In the genomic region with DNA sequence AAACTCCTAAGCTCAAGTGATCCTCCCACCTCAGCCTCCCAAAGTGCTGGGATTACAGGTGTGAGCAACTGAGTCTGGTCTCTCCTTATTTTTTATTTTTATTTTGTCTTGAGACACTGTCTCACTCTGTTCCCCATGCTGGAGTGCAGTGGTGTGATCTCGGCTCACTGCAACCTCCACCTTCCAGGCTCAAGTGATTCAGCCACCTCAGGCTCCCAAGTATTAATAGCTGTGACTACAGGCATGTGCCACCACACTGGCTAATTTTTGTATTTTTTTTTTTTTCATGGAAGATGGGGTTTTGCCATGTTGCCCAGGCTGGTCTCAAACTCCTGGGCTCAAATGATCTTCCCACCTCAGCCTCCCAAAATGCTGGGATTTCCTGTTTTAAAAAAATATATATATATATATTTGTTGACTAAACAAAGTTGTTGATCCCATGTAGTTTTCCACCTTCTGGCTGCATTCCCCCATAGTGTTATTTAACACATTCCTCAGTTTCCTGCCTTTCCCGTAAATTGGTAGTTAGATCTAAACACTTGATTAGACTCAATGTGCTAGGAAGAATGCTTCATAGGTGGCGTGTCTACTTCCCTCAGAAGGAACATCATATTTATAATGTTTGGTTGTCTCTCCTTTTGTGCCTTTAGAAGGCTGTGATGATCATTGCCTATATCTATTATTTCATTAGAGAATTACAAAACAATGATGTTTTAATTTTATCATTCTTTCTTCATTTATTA, we compare ENCODE assay signal across 19 cellular contexts. TPM values are rescaled to one million over a fixed set of nuclear protein-coding genes. Genes with fewer than 3 reads are reported as not detected.
DNase-seq lines count a peak whose midpoint lies in the region; ATAC-seq, FAIRE-seq and TF ChIP-seq lines count a peak whose summit lies in the region.
"Had no signal": no experiment of that assay in that cellular context is flagged by ENCODE, and none has a peak within 500 bp of the region (broad histone marks: within the 10 kb centered on the region; RNA-seq: fewer than 3 reads in every experiment).

No MANE protein-coding gene starts in this region.

- no peaks in the 10 kb centered on the region for H3K79me1 ChIP-seq in mesenchymal stem cell (replicated peaks; ENCODE audit: low read length, poor library complexity, severe bottlenecking)

- no peaks in the 10 kb centered on the region for H3K79me2 ChIP-seq in endothelial cell of umbilical vein (ENCODE audit: control insufficient read depth, insufficient read depth, low read length)

- no peak overlapping the region for H4K8ac ChIP-seq in mesenchymal stem cell (ENCODE audit: low read length)

- ATAC-seq in heart left ventricle = no peak
- ATAC-seq in upper lobe of left lung (ENCODE audit: low FRiP score in 2 of 2) = no peak

- TF ChIP-seq EP300 in upper lobe of left lung (IDR thresholded peaks at IDR 0.05) = peak in 1 of 4 donors; percentile 56

- H3K9me3 ChIP-seq in heart left ventricle = no peaks in the 10 kb centered on the region
- no peaks in the 10 kb centered on the region for H3K9me3 ChIP-seq in endothelial cell of umbilical vein (replicated peaks; ENCODE audit: control insufficient read depth, insufficient read depth, low read length)
- H3K9me3 ChIP-seq in upper lobe of left lung = no peaks in the 10 kb centered on the region
- no peaks in the 10 kb centered on the region for H3K9me3 ChIP-seq in mesenchymal stem cell (ENCODE audit: control insufficient read depth, low read length)
- H3K9me3 ChIP-seq: MG63, Peyer's patch had no signal

- no peak overlapping the region for H3K4me3 ChIP-seq in heart left ventricle
- H3K4me3 ChIP-seq in endothelial cell of umbilical vein (replicated peaks in 1 of 3; ENCODE audit: insufficient read depth in 1 of 3, low read depth in 1 of 3, low read length in 3 of 3) = no peak overlapping the region
- H3K4me3 ChIP-seq in upper lobe of left lung = no peak overlapping the region
- H3K4me3 ChIP-seq in mesenchymal stem cell (ENCODE audit: insufficient read depth in 1 of 2, low read depth in 1 of 2, low read length in 2 of 2) = no peak overlapping the region
- H3K4me3 ChIP-seq: MG63, Peyer's patch had no signal

- 74 to 87% (median 80%) methylated on average over 3 of the region's 3 CpGs for WGBS in heart left ventricle, 4 donors
- 76 to 86% methylated on average over 3 of the region's 3 CpGs for WGBS in upper lobe of left lung, 2 donors
- 71% methylated on average over 2 of the region's 3 CpGs for WGBS in mesenchymal stem cell

- DNase-seq in heart left ventricle (no peak), cardiac septum (ENCODE audit: low spot score) (no peak), endothelial cell of umbilical vein (ENCODE audit: low read depth, low spot score) (peak; percentile 74), pulmonary artery endothelial cell (ENCODE audit: low read depth, low spot score) (peak; percentile 53), upper lobe of left lung (no peak), mesenchymal stem cell (no peak), GOT3 (lab: John Stamatoyannopoulos, UW) (no peak), NCI-H2171 treated with DMSO at 0.1 percent for 48 hours (lab: John Stamatoyannopoulos, UW) (no peak)
- DNase-seq: DMS79 treated with DMSO at 0.1 percent for 48 hours, HCEC 1CT, MG63, NCI-H1105, NCI-H1694 treated with DMSO at 0.1 percent for 48 hours, NCI-H446 treated with DMSO at 0.1 percent for 48 hours, NCI-H774, Peyer's patch had no signal

- no peak overlapping the region for H2AFZ ChIP-seq in endothelial cell of umbilical vein (ENCODE audit: low read depth, low read length)
- H2AFZ ChIP-seq in mesenchymal stem cell (ENCODE audit: low read depth, low read length) = no peak overlapping the region

- POLR2A ChIA-PET in endothelial cell of umbilical vein (lab: Charles Lee) = no interaction called here

- no peak overlapping the region for H2BK5ac ChIP-seq in mesenchymal stem cell (ENCODE audit: low read depth, low read length, poor library complexity, severe bottlenecking)

- no peak overlapping the region for H3K18ac ChIP-seq in mesenchymal stem cell (ENCODE audit: low read depth in 1 of 2, low read length in 2 of 2)

- H3K27ac ChIP-seq in heart left ventricle = peak overlapping the region in 9 of 12 donors; percentile 34 to 96 (median 90)
- peak overlapping the region; percentile 93 for H3K27ac ChIP-seq in endothelial cell of umbilical vein (ENCODE audit: insufficient read depth, low read depth, low read length)
- H3K27ac ChIP-seq in upper lobe of left lung = peak overlapping the region; percentile 87 to 94 (median 89)
- no peak overlapping the region for H3K27ac ChIP-seq in mesenchymal stem cell (ENCODE audit: low read length, poor library complexity, severe bottlenecking)

- dilution Hi-C loops in endothelial cell of umbilical vein (cut with MboI; ENCODE audit: extremely low pct_ligation_motif_present, low sequenced_read_pairs) = no loop called here

- CTCF ChIA-PET in endothelial cell of umbilical vein (lab: Charles Lee) = interaction anchor here (1.0 to 2.6 kb wide), 4 partner anchors 33 to 40 kb away, joined by 3 to 11 read pairs (median 5); no protein-coding TSS in a partner anchor

- H3K14ac ChIP-seq in mesenchymal stem cell (ENCODE audit: low read length in 2 of 2) = no peak overlapping the region

- peak overlapping the region; percentile 24 for H3K4me2 ChIP-seq in endothelial cell of umbilical vein (ENCODE audit: insufficient read depth, low read length)
- H3K4me2 ChIP-seq in mesenchymal stem cell (ENCODE audit: low read length, poor library complexity, severe bottlenecking) = no peak overlapping the region

- H3K9ac ChIP-seq in endothelial cell of umbilical vein (replicated peaks; ENCODE audit: extremely low read depth, insufficient read depth, low read length) (no peak overlapping the region), mesenchymal stem cell (ENCODE audit: low read length) (no peak overlapping the region)

- no peaks in the 10 kb centered on the region for H4K20me1 ChIP-seq in endothelial cell of umbilical vein (replicated peaks; ENCODE audit: control insufficient read depth, extremely low read depth, insufficient read depth, low read length)

- no peak overlapping the region for H4K91ac ChIP-seq in mesenchymal stem cell (ENCODE audit: low read length)

- H2BK120ac ChIP-seq in mesenchymal stem cell (ENCODE audit: low read depth, low read length) = no peak overlapping the region

- H3K23ac ChIP-seq in mesenchymal stem cell (ENCODE audit: low read length in 2 of 2) = no peak overlapping the region

- H3K9me1 ChIP-seq in endothelial cell of umbilical vein (replicated peaks; ENCODE audit: control insufficient read depth, extremely low read depth, insufficient read depth, low read length) = no peaks in the 10 kb centered on the region

- H2BK15ac ChIP-seq in mesenchymal stem cell (ENCODE audit: low read depth, poor library complexity, severe bottlenecking) = no peak overlapping the region

- FAIRE-seq in endothelial cell of umbilical vein (lab: Jason Lieb, UNC) = peak; percentile 85
- FAIRE-seq: A204.1, G401.6, GM12891 had no signal

- no peak for TF ChIP-seq POLR2A in heart left ventricle (IDR thresholded peaks at IDR 0.05)
- TF ChIP-seq POLR2A in endothelial cell of umbilical vein (IDR thresholded peaks at IDR 0.05; ENCODE audit: low read depth, low read length) = no peak
- no peak for TF ChIP-seq POLR2A in upper lobe of left lung (IDR thresholded peaks at IDR 0.05)

- no TSS peak for BruUV-seq in endothelial cell of umbilical vein (replicated peaks; lab: Mats Ljungman, UMichigan)

- intact Hi-C loops in heart left ventricle (cut with DNase I) (loop anchor here in 3 of 10 donors (5.0 kb wide), 2 partner anchors 36 to 41 kb away; a partner anchor contains a TSS), cardiac septum (cut with DNase I) (loop anchor here (2.0 kb wide), 1 partner anchor 39 kb away; a partner anchor contains a TSS), endothelial cell of umbilical vein (cut with micrococcal nuclease) (loop anchor here (1.0 to 2.0 kb wide), 2 partner anchors 43 to 80 kb away; no protein-coding TSS in a partner anchor)

- H3K36me3 ChIP-seq in heart left ventricle (no peaks in the 10 kb centered on the region), endothelial cell of umbilical vein (ENCODE audit: control insufficient read depth in 2 of 2, extremely low read depth in 1 of 2, insufficient read depth in 2 of 2, low read length in 2 of 2) (no peaks in the 10 kb centered on the region), upper lobe of left lung (no peaks in the 10 kb centered on the region), mesenchymal stem cell (ENCODE audit: control insufficient read depth in 1 of 2, insufficient read depth in 2 of 2, low read depth in 1 of 2, low read length in 2 of 2) (no peaks in the 10 kb centered on the region)
- H3K36me3 ChIP-seq: MG63, Peyer's patch had no signal

- no peaks in the 10 kb centered on the region for H3K27me3 ChIP-seq in heart left ventricle
- no peaks in the 10 kb centered on the region for H3K27me3 ChIP-seq in endothelial cell of umbilical vein (ENCODE audit: control insufficient read depth in 2 of 2, insufficient read depth in 2 of 2, low read length in 2 of 2)
- H3K27me3 ChIP-seq in upper lobe of left lung = no peaks in the 10 kb centered on the region
- peaks cover 0 to 12% of the 10 kb centered on the region in 2 experiments for H3K27me3 ChIP-seq in mesenchymal stem cell (ENCODE audit: control insufficient read depth in 1 of 2, insufficient read depth in 1 of 2, low read length in 2 of 2)
- H3K27me3 ChIP-seq: MG63, Peyer's patch had no signal

- no peak overlapping the region for H2BK12ac ChIP-seq in mesenchymal stem cell (ENCODE audit: low read length in 2 of 2)

- TF ChIP-seq CTCF in heart left ventricle (IDR thresholded peaks at IDR 0.05) = no peak
- TF ChIP-seq CTCF in endothelial cell of umbilical vein (IDR thresholded peaks at IDR 0.05; ENCODE audit: extremely low read depth in 1 of 2, insufficient read depth in 1 of 2, low read depth in 1 of 2, low read length in 2 of 2) = no peak
- no peak for TF ChIP-seq CTCF in upper lobe of left lung (IDR thresholded peaks at IDR 0.05)

- no peak overlapping the region for H2AK5ac ChIP-seq in mesenchymal stem cell (ENCODE audit: low read length, severe bottlenecking)

- H3K4me1 ChIP-seq in heart left ventricle = peaks cover 1 to 60% (median 36%) of the 10 kb centered on the region in 12 donors
- peaks cover 39% of the 10 kb centered on the region for H3K4me1 ChIP-seq in endothelial cell of umbilical vein (ENCODE audit: control insufficient read depth, extremely low read depth, insufficient read depth, low read length)
- peaks cover 20 to 37% (median 31%) of the 10 kb centered on the region in 4 donors for H3K4me1 ChIP-seq in upper lobe of left lung
- no peaks in the 10 kb centered on the region for H3K4me1 ChIP-seq in mesenchymal stem cell (ENCODE audit: control insufficient read depth, insufficient read depth, low read depth, low read length)

- H3K4ac ChIP-seq in mesenchymal stem cell (ENCODE audit: low read depth in 1 of 2, low read length in 2 of 2) = no peak overlapping the region

RNA-seq across cellular contexts. Expression of a gene that starts 38.8 kb away (rescaled TPM):
- total RNA-seq in heart left ventricle (10 to 100 TPM; 20.1 to 67.1 (median 26.9) TPM), cardiac septum (33.5 TPM), endothelial cell of umbilical vein (77.0 and 117 TPM in 2 replicates), pulmonary artery endothelial cell (16.1 and 24.7 TPM in 2 replicates), upper lobe of left lung (100 to 1,000 TPM in 1 of 6 donors, 10 to 100 TPM in 5; 41.3 to 118 (median 60.3) TPM)
- polyA plus RNA-seq in heart left ventricle (10 to 100 TPM; 46.4 to 79.0 TPM), endothelial cell of umbilical vein (70.2 and 77.2 TPM in 2 replicates)
- polyA plus RNA-seq in endothelial cell of umbilical vein (2011; cell fraction: cytosol; rRNA removed) = 57.4 and 58.8 TPM in 2 replicates
- polyA plus RNA-seq in endothelial cell of umbilical vein (2011; cell fraction: nucleus; rRNA removed) = 42.3 and 50.8 TPM in 2 replicates
- polyA plus RNA-seq in endothelial cell of umbilical vein (2012) = 60.8 and 95.7 TPM in 2 replicates
- 72.1 and 79.5 TPM in 2 replicates for polyA minus RNA-seq in endothelial cell of umbilical vein
- 0.31 TPM for polyA minus RNA-seq in endothelial cell of umbilical vein (2011; cell fraction: cytosol; rRNA and poly(A)+ RNA removed)
- 17.6 and 21.6 TPM in 2 replicates for polyA minus RNA-seq in endothelial cell of umbilical vein (2011; cell fraction: nucleus; rRNA and poly(A)+ RNA removed)
- polyA plus RNA-seq in mesenchymal stem cell (2013, experiment 1 of 2) = 35.9 TPM
- 36.0 TPM for polyA plus RNA-seq in mesenchymal stem cell (2013, experiment 2 of 2)

Comparison
In these comparisons a context has a peak if more than half of its experiments do, and no peak if none do; other contexts are left out.
1. DNase-seq: peak in endothelial cell of umbilical vein (single experiment) and pulmonary artery endothelial cell (single experiment); none in heart left ventricle (0 of 5), cardiac septum (single experiment), upper lobe of left lung (0 of 2), mesenchymal stem cell (single experiment), GOT3 (single experiment) and NCI-H2171 treated with DMSO at 0.1 percent for 48 hours (single experiment).